In genomic region chr12:104360988-104361707, GRCh38 we compare ENCODE assay signal across 21 cellular contexts. TPM values are rescaled to one million over a fixed set of nuclear protein-coding genes. Genes with fewer than 3 reads are reported as not detected.
DNase-seq lines count a peak whose midpoint lies in the region; ATAC-seq and TF ChIP-seq lines count a peak whose summit lies in the region.
"Had no signal": no experiment of that assay in that cellular context is flagged by ENCODE, and none has a peak within 500 bp of the region (broad histone marks: within the 10 kb centered on the region; RNA-seq: fewer than 3 reads in every experiment).

No MANE protein-coding gene starts in this region.

- DNase-seq in ascending aorta (ENCODE audit: low spot score in 2 of 2) (no peak), iPS-NIHi11 (ENCODE audit: low spot score) (peak; percentile 42), superior temporal gyrus (ENCODE audit: extremely low spot score) (peak; percentile 5), endothelial cell (ENCODE audit: low spot score) (no peak)
- no peak for DNase-seq in activated T-helper 1 cell treated with anti-CD3 and anti-CD28 coated beads, Interleukin-12 subunit alpha, Interleukin-12 subunit beta, Interleukin-2, Interleukin-4 antibody, amounts not matched to agents 30 ng/mL and 10 ng/mL and 1 ng/mL, durations not matched to agents 14 hours and 24 hours and 36 hours (ENCODE audit: low spot score)
- DNase-seq: activated CD4-positive, alpha-beta memory T cell treated with anti-CD3 and anti-CD28 coated beads for 36 hours; activated naive CD4-positive, alpha-beta T cell treated with Interleukin-2 at 50 U/mL for 16 hours; activated T-cell treated with anti-CD3 and anti-CD28 coated beads for 4 hours; aorta; colonic mucosa; DMS79; foreskin fibroblast; MV-4-11; NCI-H2029 treated with DMSO at 0.1 percent for 48 hours; NCI-H446 treated with DMSO at 0.1 percent for 48 hours; psoas muscle; spleen had no signal

- H3K27me3 Mint-ChIP-seq in endothelial cell (ENCODE audit: unreplicated experiment), result peaks cover 5% of the 10 kb centered on the region
- H3K27me3 Mint-ChIP-seq in activated T-helper 1 cell treated with anti-CD3 and anti-CD28 coated beads, Interleukin-12 subunit alpha, Interleukin-12 subunit beta, Interleukin-2, Interleukin-4 antibody, amounts not matched to agents 30 ng/mL and 10 ng/mL and 1 ng/mL, durations not matched to agents 14 hours and 24 hours and 36 hours (ENCODE audit: insufficient read depth), result peaks cover 2% of the 10 kb centered on the region
- H3K27me3 Mint-ChIP-seq: activated CD4-positive, alpha-beta memory T cell treated with anti-CD3 and anti-CD28 coated beads for 36 hours had no signal

- no peak for TF ChIP-seq CTCF in ascending aorta (IDR thresholded peaks at IDR 0.05)
- no peak for TF ChIP-seq CTCF in endothelial cell (IDR thresholded peaks at IDR 0.05; ENCODE audit: unreplicated experiment)

- H3K4me3 Mint-ChIP-seq in endothelial cell (ENCODE audit: unreplicated experiment), result no peak overlapping the region
- H3K4me3 Mint-ChIP-seq in activated T-helper 1 cell treated with anti-CD3 and anti-CD28 coated beads, Interleukin-12 subunit alpha, Interleukin-12 subunit beta, Interleukin-2, Interleukin-4 antibody, amounts not matched to agents 30 ng/mL and 10 ng/mL and 1 ng/mL, durations not matched to agents 14 hours and 24 hours and 36 hours, result no peak overlapping the region
- H3K4me3 Mint-ChIP-seq: activated CD4-positive, alpha-beta memory T cell treated with anti-CD3 and anti-CD28 coated beads for 36 hours; nephron had no signal

- no peak for TF ChIP-seq RAD21 in Ishikawa (IDR thresholded peaks at IDR 0.05; ENCODE audit: low read depth)

- intact Hi-C loops in ascending aorta (cut with DNase I), result no loop called here
- intact Hi-C loops in activated T-helper 1 cell treated with anti-CD3 and anti-CD28 coated beads, Interleukin-12 subunit alpha, Interleukin-12 subunit beta, Interleukin-2, Interleukin-4 antibody, amounts not matched to agents 30 ng/mL and 10 ng/mL and 1 ng/mL, durations not matched to agents 14 hours and 24 hours and 36 hours (cut with micrococcal nuclease), result no loop called here

- no peaks in the 10 kb centered on the region for H3K4me1 Mint-ChIP-seq in endothelial cell (ENCODE audit: unreplicated experiment)
- H3K4me1 Mint-ChIP-seq in activated T-helper 1 cell treated with anti-CD3 and anti-CD28 coated beads, Interleukin-12 subunit alpha, Interleukin-12 subunit beta, Interleukin-2, Interleukin-4 antibody, amounts not matched to agents 30 ng/mL and 10 ng/mL and 1 ng/mL, durations not matched to agents 14 hours and 24 hours and 36 hours (ENCODE audit: low read depth), result peaks cover 7% of the 10 kb centered on the region
- H3K4me1 Mint-ChIP-seq: nephron had no signal

- H3K4me1 ChIP-seq in ascending aorta, result peaks cover 0 to 20% of the 10 kb centered on the region in 2 donors
- H3K4me1 ChIP-seq: colonic mucosa, psoas muscle had no signal

- no peak overlapping the region for H3K27ac Mint-ChIP-seq in endothelial cell (ENCODE audit: unreplicated experiment)
- H3K27ac Mint-ChIP-seq in activated T-helper 1 cell treated with anti-CD3 and anti-CD28 coated beads, Interleukin-12 subunit alpha, Interleukin-12 subunit beta, Interleukin-2, Interleukin-4 antibody, amounts not matched to agents 30 ng/mL and 10 ng/mL and 1 ng/mL, durations not matched to agents 14 hours and 24 hours and 36 hours, result no peak overlapping the region
- H3K27ac Mint-ChIP-seq: activated CD4-positive, alpha-beta memory T cell treated with anti-CD3 and anti-CD28 coated beads for 36 hours; nephron had no signal

- H3K36me3 Mint-ChIP-seq in endothelial cell (ENCODE audit: low read depth, unreplicated experiment), result peaks cover 4% of the 10 kb centered on the region
- no peaks in the 10 kb centered on the region for H3K36me3 Mint-ChIP-seq in activated T-helper 1 cell treated with anti-CD3 and anti-CD28 coated beads, Interleukin-12 subunit alpha, Interleukin-12 subunit beta, Interleukin-2, Interleukin-4 antibody, amounts not matched to agents 30 ng/mL and 10 ng/mL and 1 ng/mL, durations not matched to agents 14 hours and 24 hours and 36 hours (ENCODE audit: low read depth)
- H3K36me3 Mint-ChIP-seq: activated CD4-positive, alpha-beta memory T cell treated with anti-CD3 and anti-CD28 coated beads for 36 hours had no signal

- no peak for TF ChIP-seq EP300 in Ishikawa (IDR thresholded peaks at IDR 0.05; ENCODE audit: borderline replicate concordance)

- no peaks in the 10 kb centered on the region for H3K9me3 Mint-ChIP-seq in endothelial cell (ENCODE audit: unreplicated experiment)
- no peaks in the 10 kb centered on the region for H3K9me3 Mint-ChIP-seq in activated T-helper 1 cell treated with anti-CD3 and anti-CD28 coated beads, Interleukin-12 subunit alpha, Interleukin-12 subunit beta, Interleukin-2, Interleukin-4 antibody, amounts not matched to agents 30 ng/mL and 10 ng/mL and 1 ng/mL, durations not matched to agents 14 hours and 24 hours and 36 hours
- H3K9me3 Mint-ChIP-seq: activated CD4-positive, alpha-beta memory T cell treated with anti-CD3 and anti-CD28 coated beads for 36 hours had no signal

- H3K9me3 ChIP-seq in ascending aorta, result peaks cover 0 to 8% of the 10 kb centered on the region in 2 donors
- H3K9me3 ChIP-seq: colonic mucosa had no signal

- no peak overlapping the region for H3K4me3 ChIP-seq in ascending aorta
- H3K4me3 ChIP-seq: colonic mucosa, psoas muscle, spleen had no signal

- H3K27me3 ChIP-seq in ascending aorta, result no peaks in the 10 kb centered on the region
- H3K27me3 ChIP-seq: colonic mucosa, spleen had no signal

- ATAC-seq in HG03520 (IDR thresholded peaks at IDR 0.05; ENCODE audit: unreplicated experiment), result no peak
- ATAC-seq: psoas muscle had no signal

- H3K36me3 ChIP-seq in ascending aorta, result no peaks in the 10 kb centered on the region
- H3K36me3 ChIP-seq: colonic mucosa, spleen had no signal

- H3K27ac ChIP-seq in ascending aorta, result peak overlapping the region; percentile 33 to 42
- H3K27ac ChIP-seq: colonic mucosa, HL-60, psoas muscle, spleen had no signal

TF ChIP-seq in Ishikawa, 13 proteins besides CTCF, POLR2A, EP300 and RAD21:
- TF ChIP-seq USF1 (IDR thresholded peaks at IDR 0.05) (peak; percentile 85), ZBTB7A (IDR thresholded peaks at IDR 0.05; ENCODE audit: low read depth) (no peak)

RNA-seq across cellular contexts. Expression of gene EID3, which starts 57.6 kb away (rescaled TPM):
- total RNA-seq in ascending aorta (1.4 TPM), endothelial cell (ENCODE audit: unreplicated experiment) (2.2 TPM)
- total RNA-seq in activated T-helper 1 cell treated with anti-CD3 and anti-CD28 coated beads, Interleukin-12 subunit alpha, Interleukin-12 subunit beta, Interleukin-2, Interleukin-4 antibody, amounts not matched to agents 30 ng/mL and 10 ng/mL and 1 ng/mL, durations not matched to agents 14 hours and 24 hours and 36 hours, result 10.5 and 10.6 TPM in 2 replicates

Comparison
In these comparisons a context has a peak if more than half of its experiments do, and no peak if none do; other contexts are left out.
1. DNase-seq: peak in iPS-NIHi11 (single experiment) and superior temporal gyrus (single experiment); none in ascending aorta (0 of 2), endothelial cell (single experiment) and activated T-helper 1 cell treated with anti-CD3 and anti-CD28 coated beads, Interleukin-12 subunit alpha, Interleukin-12 subunit beta, Interleukin-2, Interleukin-4 antibody, amounts not matched to agents 30 ng/mL and 10 ng/mL and 1 ng/mL, durations not matched to agents 14 hours and 24 hours and 36 hours (single experiment).